In genomic region chr1:51583532-51583931, GRCh38 we compare ENCODE assay signal across 13 cellular contexts. TPM values are rescaled to one million over a fixed set of nuclear protein-coding genes. Genes with fewer than 3 reads are reported as not detected.
DNase-seq lines count a peak whose midpoint lies in the region; ATAC-seq, FAIRE-seq and TF ChIP-seq lines count a peak whose summit lies in the region.
"Had no signal": no experiment of that assay in that cellular context is flagged by ENCODE, and none has a peak within 500 bp of the region (broad histone marks: within the 10 kb centered on the region; RNA-seq: fewer than 3 reads in every experiment).

No MANE protein-coding gene starts in this region.

- H3K27ac ChIP-seq in astrocyte (ENCODE audit: low read depth, low read length) (peak overlapping the region; percentile 38), heart right ventricle (peak overlapping the region in 8 of 10 donors; percentile 18 to 56 (median 38))

- ATAC-seq in heart right ventricle: peak; percentile 91 to 99 (median 97)
- no peak for ATAC-seq in HG03175 (IDR thresholded peaks at IDR 0.05; ENCODE audit: unreplicated experiment)
- ATAC-seq in GM19397 (IDR thresholded peaks at IDR 0.05; ENCODE audit: unreplicated experiment): no peak
- no peak for ATAC-seq in T-helper 17 cell
- ATAC-seq in HG02885 (IDR thresholded peaks at IDR 0.05; ENCODE audit: poor library complexity, unreplicated experiment): no peak

- H3K9me3 Mint-ChIP-seq in astrocyte (ENCODE audit: unreplicated experiment): peaks cover 2% of the 10 kb centered on the region

- H3K36me3 Mint-ChIP-seq in astrocyte (ENCODE audit: low read depth, unreplicated experiment) (no peaks in the 10 kb centered on the region), T-helper 17 cell (ENCODE audit: low read depth) (no peaks in the 10 kb centered on the region)
- H3K36me3 Mint-ChIP-seq: CD4-positive, CD25-positive, alpha-beta regulatory T cell had no signal

- H3K36me3 ChIP-seq in astrocyte (ENCODE audit: insufficient read depth, low read length) (no peaks in the 10 kb centered on the region), heart right ventricle (no peaks in the 10 kb centered on the region)

- peak overlapping the region; percentile 55 for H2AFZ ChIP-seq in astrocyte (ENCODE audit: low read depth, low read length)

- H3K27me3 Mint-ChIP-seq in astrocyte (ENCODE audit: low read depth, unreplicated experiment) (no peaks in the 10 kb centered on the region), T-helper 17 cell (peaks cover 2% of the 10 kb centered on the region)
- H3K27me3 Mint-ChIP-seq: CD4-positive, CD25-positive, alpha-beta regulatory T cell had no signal

- WGBS in heart right ventricle, 2 donors: 25 to 33% methylated on average over 9 of the region's 9 CpGs

- TF ChIP-seq CTCF in astrocyte (IDR thresholded peaks at IDR 0.05; ENCODE audit: insufficient read depth, low read depth, low read length) (no peak), heart right ventricle (IDR thresholded peaks at IDR 0.05) (no peak)

- H4K20me1 ChIP-seq in astrocyte (ENCODE audit: insufficient read depth, low read length): no peaks in the 10 kb centered on the region

- no peak overlapping the region for H3K9ac ChIP-seq in astrocyte (ENCODE audit: low read length)

- H3K4me3 ChIP-seq in astrocyte (ENCODE audit: insufficient read depth, low read depth, low read length): no peak overlapping the region
- H3K4me3 ChIP-seq in heart right ventricle: no peak overlapping the region

- intact Hi-C loops in heart right ventricle (cut with DNase I): no loop called here
- intact Hi-C loops in posterior cingulate gyrus (cut with DNase I): loop anchor here (5.0 kb wide), 1 partner anchor 34 kb away; the partner anchor contains the start of gene OSBPL9

- H3K79me2 ChIP-seq in astrocyte (ENCODE audit: insufficient read depth, low read length): no peaks in the 10 kb centered on the region

- H3K27me3 ChIP-seq in astrocyte (ENCODE audit: insufficient read depth, low read length): no peaks in the 10 kb centered on the region
- H3K27me3 ChIP-seq in heart right ventricle: no peaks in the 10 kb centered on the region

- H3K4me1 Mint-ChIP-seq in astrocyte (ENCODE audit: low read depth, unreplicated experiment) (no peaks in the 10 kb centered on the region), T-helper 17 cell (peaks cover 3% of the 10 kb centered on the region)

- H3K9me3 ChIP-seq in astrocyte (ENCODE audit: insufficient read depth, low read depth, low read length): no peaks in the 10 kb centered on the region
- H3K9me3 ChIP-seq in heart right ventricle: no peaks in the 10 kb centered on the region
- no peaks in the 10 kb centered on the region for H3K9me3 ChIP-seq in T-helper 17 cell (ENCODE audit: control insufficient read depth, low read length, poor library complexity, severe bottlenecking)

- H3K4me3 Mint-ChIP-seq in astrocyte (ENCODE audit: unreplicated experiment) (no peak overlapping the region), T-helper 17 cell (no peak overlapping the region)
- H3K4me3 Mint-ChIP-seq: CD4-positive, CD25-positive, alpha-beta regulatory T cell had no signal

- H3K27ac Mint-ChIP-seq in astrocyte (ENCODE audit: unreplicated experiment) (no peak overlapping the region), T-helper 17 cell (no peak overlapping the region)
- H3K27ac Mint-ChIP-seq: CD4-positive, CD25-positive, alpha-beta regulatory T cell had no signal

- peak overlapping the region; percentile 6 for H3K4me2 ChIP-seq in astrocyte (ENCODE audit: low read length)

- H3K4me1 ChIP-seq in astrocyte (ENCODE audit: insufficient read depth, low read length) (peaks cover 8% of the 10 kb centered on the region), heart right ventricle (peaks cover 0 to 17% (median 7%) of the 10 kb centered on the region in 9 donors)

- FAIRE-seq in astrocyte (lab: Jason Lieb, UNC): no peak

- DNase-seq in AG20443 (ENCODE audit: low spot score) (peak; percentile 83), astrocyte (ENCODE audit: low read depth) (peak; percentile 93), heart right ventricle (peak; percentile 76), posterior cingulate gyrus (peak; percentile 70 to 96 (median 83)), T-helper 17 cell (no peak)
- DNase-seq: activated CD8-positive, alpha-beta memory T cell treated with anti-CD3 and anti-CD28 coated beads, Interleukin-2, amount 50 U/mL, for 4 hours; CD4-positive, CD25-positive, alpha-beta regulatory T cell; NCI-H345; stimulated activated CD4-positive, alpha-beta T cell treated with anti-CD3 and anti-CD28 coated beads, Interleukin-4, amount 100 ng/mL, for 1 hour; T-helper 1 cell had no signal

RNA-seq across cellular contexts. Expression of gene OSBPL9, which starts 33.4 kb away (rescaled TPM):
- total RNA-seq in astrocyte: 115 and 117 TPM in 2 replicates
- total RNA-seq in heart right ventricle: 10 to 100 TPM; 32.5 to 77.9 (median 55.6) TPM
- polyA plus RNA-seq in heart right ventricle: 10 to 100 TPM; 42.9 to 82.9 TPM
- total RNA-seq in T-helper 17 cell: 10 to 100 TPM; 47.3 to 49.2 TPM

Comparison
In these comparisons a context has a peak if more than half of its experiments do, and no peak if none do; other contexts are left out.
1. DNase-seq: peak in AG20443 (single experiment), astrocyte (single experiment), heart right ventricle (2 of 2) and posterior cingulate gyrus (10 of 10); none in T-helper 17 cell (0 of 3).
2. ATAC-seq: peak in heart right ventricle (8 of 8); none in HG03175 (single experiment), GM19397 (single experiment), T-helper 17 cell (single experiment) and HG02885 (single experiment).